Comparison of ENCODE assay signal across 25 cellular contexts in the genomic region with DNA sequence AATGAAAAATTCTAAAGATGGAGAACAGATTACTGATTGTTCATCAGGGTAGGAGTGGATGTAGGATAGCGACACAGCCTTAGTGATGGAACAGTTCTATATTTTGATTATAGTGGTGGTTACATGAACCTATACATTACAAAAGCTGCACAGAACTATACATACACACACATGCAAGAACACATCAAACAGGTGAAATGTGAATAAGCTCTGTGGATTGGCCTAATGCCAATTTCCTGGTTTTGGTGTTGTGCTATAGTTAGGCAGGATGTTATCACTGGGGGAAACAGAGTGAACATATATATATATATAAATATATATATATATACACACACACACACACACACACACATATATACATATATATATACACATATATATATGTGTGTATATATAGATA.
DNase-seq lines count a peak whose midpoint lies in the region; ATAC-seq, FAIRE-seq and TF ChIP-seq lines count a peak whose summit lies in the region.
"Had no signal": no experiment of that assay in that cellular context is flagged by ENCODE, and none has a peak within 500 bp of the region (broad histone marks: within the 10 kb centered on the region; RNA-seq: fewer than 3 reads in every experiment).

No MANE protein-coding gene starts in this region.

- no peak overlapping the region for H3K27ac ChIP-seq in K562 (ENCODE audit: extremely low read depth, low read depth, low read length)

- H3K9ac ChIP-seq in K562 (ENCODE audit: insufficient read depth in 1 of 2, low read depth in 2 of 2, low read length in 2 of 2), result no peak overlapping the region

- H3K4me3 Mint-ChIP-seq in stimulated activated naive CD8-positive, alpha-beta T cell treated with anti-CD3 and anti-CD28 coated beads, Interleukin-15, amount 100 ng/mL, for 72 hours, result no peak overlapping the region
- H3K4me3 Mint-ChIP-seq: CD4-positive, CD25-positive, alpha-beta regulatory T cell; IgD-negative memory B cell had no signal

- no TSS peak for BruUV-seq in K562 (replicated peaks; lab: Mats Ljungman, UMichigan)

- H4K20me1 ChIP-seq in K562 (replicated peaks; ENCODE audit: control insufficient read depth, insufficient read depth, low read length), result no peaks in the 10 kb centered on the region

- TF ChIP-seq RAD21 in K562 (CRISPR knock-in tag; conservative IDR thresholded peaks at IDR 0.05 in 1 of 2, IDR thresholded peaks at IDR 0.05 in 1 of 2), result no peak

- H3K27me3 ChIP-seq in K562 (ENCODE audit: control insufficient read depth in 2 of 2, insufficient read depth in 2 of 2, low read length in 2 of 2), result no peaks in the 10 kb centered on the region

- peaks cover 3% of the 10 kb centered on the region; the same call in 1 of the 2 replicates for H3K9me3 ChIP-seq in K562 (replicated peaks; ENCODE audit: control insufficient read depth, insufficient read depth, low read depth, low read length)
- H3K9me3 ChIP-seq: HAP-1 had no signal

- intact Hi-C loops in K562 (cut with micrococcal nuclease), result no loop called here

- no peak overlapping the region for H2AFZ ChIP-seq in K562 (ENCODE audit: low read depth, low read length)

- WGBS in K562 (ENCODE audit: insufficient coverage, low coverage, missing lambda C conversion rate), result 97% methylated on average over 1 of the region's 1 CpG

- H3K36me3 ChIP-seq in K562 (ENCODE audit: control insufficient read depth, insufficient read depth, low read length), result peaks cover 36% of the 10 kb centered on the region; the same call in 2 of the 3 replicates
- H3K36me3 ChIP-seq: HAP-1 had no signal

- TF ChIP-seq EP300 in K562 (IDR thresholded peaks at IDR 0.05; ENCODE audit: low read length), result no peak

- DNase-seq in DMS53 (lab: John Stamatoyannopoulos, UW) (peak; percentile 30), DMS53 treated with DMSO at 0.1 percent for 48 hours (lab: John Stamatoyannopoulos, UW; ENCODE audit: unreplicated experiment) (no peak), K562 (ENCODE audit: extremely low read depth in 1 of 4, low spot score in 3 of 4) (no peak), KG1 (lab: John Stamatoyannopoulos, UW) (no peak)
- no peak for DNase-seq in stimulated activated naive CD8-positive, alpha-beta T cell treated with anti-CD3 and anti-CD28 coated beads, Interleukin-15, amount 100 ng/mL, for 72 hours
- no peak for DNase-seq in stimulated activated naive CD8-positive, alpha-beta T cell treated with anti-CD3 and anti-CD28 coated beads, Interleukin-15, Interleukin-2, amounts not matched to agents 100 U/mL and 50 U/mL, for 24 hours
- DNase-seq: 8988T, DMS79 treated with DMSO at 0.1 percent for 48 hours, GF-D8, GOT3, MV-4-11, NCI-H2081, NCI-H2171 treated with DMSO at 0.1 percent for 48 hours, NCI-H345, NCI-H510A treated with DMSO at 0.1 percent for 48 hours, NCI-H774, SHP77 treated with DMSO at 0.1 percent for 48 hours had no signal

- ATAC-seq in stimulated activated naive CD8-positive, alpha-beta T cell treated with anti-CD3 and anti-CD28 coated beads, Interleukin-15, amount 100 ng/mL, for 72 hours, result peak; percentile 33
- ATAC-seq in stimulated activated naive CD8-positive, alpha-beta T cell treated with anti-CD3 and anti-CD28 coated beads, Interleukin-15, Interleukin-2, amounts not matched to agents 100 U/mL and 50 U/mL, for 24 hours, result no peak
- ATAC-seq in K562, result no peak
- ATAC-seq in HG03039 (IDR thresholded peaks at IDR 0.05; ENCODE audit: unreplicated experiment), result no peak
- no peak for ATAC-seq in HG03095 (IDR thresholded peaks at IDR 0.05; ENCODE audit: unreplicated experiment)
- ATAC-seq: Panc1 had no signal

- in situ Hi-C loops in K562 (cut with MboI), result no loop called here

- POLR2A ChIA-PET in K562 (lab: Yijun Ruan, JAX), result interaction anchor here (0.6 to 1.9 kb wide), 2 partner anchors 9 to 386 kb away, joined by 3 to 10 read pairs; no protein-coding TSS in a partner anchor

- H3K9me3 Mint-ChIP-seq in stimulated activated naive CD8-positive, alpha-beta T cell treated with anti-CD3 and anti-CD28 coated beads, Interleukin-15, amount 100 ng/mL, for 72 hours, result no peaks in the 10 kb centered on the region
- H3K9me3 Mint-ChIP-seq: CD4-positive, CD25-positive, alpha-beta regulatory T cell; IgD-negative memory B cell had no signal

- no peak overlapping the region for H3K4me3 ChIP-seq in K562
- H3K4me3 ChIP-seq: HAP-1 had no signal

- no peaks in the 10 kb centered on the region for H3K4me1 Mint-ChIP-seq in stimulated activated naive CD8-positive, alpha-beta T cell treated with anti-CD3 and anti-CD28 coated beads, Interleukin-15, amount 100 ng/mL, for 72 hours
- H3K4me1 Mint-ChIP-seq: IgD-negative memory B cell had no signal

- TF ChIP-seq CTCF in K562 (IDR thresholded peaks at IDR 0.05 in 2 of 3, conservative IDR thresholded peaks at IDR 0.05 in 1 of 3; ENCODE audit: insufficient read depth in 2 of 3, low read depth in 1 of 3, low read length in 3 of 3), result no peak

- H3K4me1 ChIP-seq in K562 (replicated peaks in 1 of 2; ENCODE audit: control insufficient read depth in 2 of 2, insufficient read depth in 2 of 2, low read length in 2 of 2), result no peaks in the 10 kb centered on the region
- H3K4me1 ChIP-seq: HAP-1 had no signal

- peaks cover 28% of the 10 kb centered on the region for H3K79me2 ChIP-seq in K562 (ENCODE audit: control insufficient read depth, insufficient read depth, low read length)

- no peaks in the 10 kb centered on the region for H3K9me1 ChIP-seq in K562 (ENCODE audit: control insufficient read depth, insufficient read depth, low read length)

- FAIRE-seq in K562 (lab: Jason Lieb, UNC), result no peak
- FAIRE-seq: D721Med, GM12891 had no signal

- no peak overlapping the region for H3K27ac Mint-ChIP-seq in stimulated activated naive CD8-positive, alpha-beta T cell treated with anti-CD3 and anti-CD28 coated beads, Interleukin-15, amount 100 ng/mL, for 72 hours
- H3K27ac Mint-ChIP-seq: CD4-positive, CD25-positive, alpha-beta regulatory T cell; IgD-negative memory B cell had no signal

- H3K27me3 Mint-ChIP-seq in stimulated activated naive CD8-positive, alpha-beta T cell treated with anti-CD3 and anti-CD28 coated beads, Interleukin-15, amount 100 ng/mL, for 72 hours, result no peaks in the 10 kb centered on the region
- H3K27me3 Mint-ChIP-seq: IgD-negative memory B cell had no signal

- no peak for TF ChIP-seq POLR2A in K562 (conservative IDR thresholded peaks at IDR 0.05)

- CTCF ChIA-PET in K562 (lab: Yijun Ruan, JAX; ENCODE audit: low intra/inter-chr PET ratio), result no interaction called here

- H3K4me2 ChIP-seq in K562 (ENCODE audit: insufficient read depth, low read length), result no peak overlapping the region

TF ChIP-seq in K562, 482 proteins besides CTCF, POLR2A, EP300 and RAD21:
- TF ChIP-seq NFIX (CRISPR knock-in tag; IDR thresholded peaks at IDR 0.05; ENCODE audit: low read depth), result peak; percentile 76
- TF ChIP-seq, protein P1, sequence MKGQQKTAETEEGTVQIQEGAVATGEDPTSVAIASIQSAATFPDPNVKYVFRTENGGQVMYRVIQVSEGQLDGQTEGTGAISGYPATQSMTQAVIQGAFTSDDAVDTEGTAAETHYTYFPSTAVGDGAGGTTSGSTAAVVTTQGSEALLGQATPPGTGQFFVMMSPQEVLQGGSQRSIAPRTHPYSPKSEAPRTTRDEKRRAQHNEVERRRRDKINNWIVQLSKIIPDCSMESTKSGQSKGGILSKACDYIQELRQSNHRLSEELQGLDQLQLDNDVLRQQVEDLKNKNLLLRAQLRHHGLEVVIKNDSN (CRISPR knock-in tag; IDR thresholded peaks at IDR 0.05), result no peak
- TF ChIP-seq MLLT1 (IDR thresholded peaks at IDR 0.05), result no peak
- no peak for TF ChIP-seq MBD2 (IDR thresholded peaks at IDR 0.05; ENCODE audit: borderline replicate concordance, low read depth)
- no peak for TF ChIP-seq ZNF431 (CRISPR knock-in tag; IDR thresholded peaks at IDR 0.05)
- no peak for TF ChIP-seq MAX (CRISPR knock-in tag; IDR thresholded peaks at IDR 0.05)
- TF ChIP-seq NFIC (IDR thresholded peaks at IDR 0.05), result peak; percentile 96
TF ChIP-seq in K562: peak in this region for 2.
